ENCODE assay signal across 2 cellular contexts in genomic region chr7:840001-840600, GRCh38.
A peak's percentile ranks its signal among the peaks of the same experiment; 100 is the strongest.
TF ChIP-seq lines count a peak whose summit lies in the region.

No MANE protein-coding gene starts in this region.

TF ChIP-seq in A549, 52 proteins besides CTCF, POLR2A, EP300 and RAD21:
- TF ChIP-seq ESRRA (IDR thresholded peaks at IDR 0.05; ENCODE audit: borderline replicate concordance, low read length): no peak
- no peak for TF ChIP-seq JUNB (IDR thresholded peaks at IDR 0.05)
- no peak for TF ChIP-seq ZC3H11A (IDR thresholded peaks at IDR 0.05)
- no peak for TF ChIP-seq EHF (CRISPR knock-in tag; IDR thresholded peaks at IDR 0.05)
- TF ChIP-seq JUN (IDR thresholded peaks at IDR 0.05): no peak
- no peak for TF ChIP-seq CHD4 (IDR thresholded peaks at IDR 0.05; ENCODE audit: borderline replicate concordance)

TF ChIP-seq in K562, 482 proteins besides CTCF, POLR2A, EP300 and RAD21:
- TF ChIP-seq SUPT5H (IDR thresholded peaks at IDR 0.05) (0 out of 2 replicates have a peak, but pooled peaks have one; percentile 17), STAT6 (CRISPR knock-in tag; IDR thresholded peaks at IDR 0.05) (no peak)
